Comparison of ENCODE assay signal across 11 cellular contexts in the genomic region with DNA sequence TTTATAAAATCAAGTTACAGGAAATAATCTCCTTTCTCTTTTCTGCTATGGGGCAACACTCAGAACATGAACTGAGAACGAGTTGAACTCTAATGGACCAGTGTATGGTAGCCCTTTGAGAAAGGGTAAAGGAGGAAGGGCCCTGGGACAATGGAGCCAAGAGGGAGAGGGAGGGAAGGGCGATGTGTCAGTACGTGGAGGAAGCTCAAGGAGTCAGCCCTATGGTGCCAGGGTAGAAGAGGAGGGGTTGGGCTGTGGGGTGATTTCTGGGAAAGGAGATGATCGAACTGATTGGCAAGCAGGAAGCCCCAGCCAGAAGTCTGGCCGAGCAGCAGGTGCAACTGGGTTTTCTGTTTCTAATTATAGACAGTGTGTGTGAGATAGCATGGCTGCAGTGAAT. TPM values are rescaled to one million over a fixed set of nuclear protein-coding genes. Genes with fewer than 3 reads are reported as not detected.
A peak's percentile ranks its signal among the peaks of the same experiment; 100 is the strongest.
DNase-seq lines count a peak whose midpoint lies in the region; ATAC-seq and TF ChIP-seq lines count a peak whose summit lies in the region.
"Had no signal": no experiment of that assay in that cellular context is flagged by ENCODE, and none has a peak within 500 bp of the region (broad histone marks: within the 10 kb centered on the region; RNA-seq: fewer than 3 reads in every experiment).

No MANE protein-coding gene starts in this region.

- peaks cover 3% of the 10 kb centered on the region for H3K23me2 ChIP-seq in H9 (ENCODE audit: insufficient read length, low read depth, low read length, poor library complexity, severe bottlenecking)

- peaks cover 50% of the 10 kb centered on the region for H3K4me1 ChIP-seq in CD8-positive, alpha-beta memory T cell (ENCODE audit: insufficient read depth, low read length)
- H3K4me1 ChIP-seq in H9 (ENCODE audit: insufficient read depth, low read length), result peaks cover 9% of the 10 kb centered on the region; the same call in 1 of the 2 replicates
- peaks cover 0 to 41% of the 10 kb centered on the region in 2 donors for H3K4me1 ChIP-seq in right atrium auricular region

- no peak for TF ChIP-seq CTCF in H9 (conservative IDR thresholded peaks at IDR 0.05)
- no peak for TF ChIP-seq CTCF in right atrium auricular region (IDR thresholded peaks at IDR 0.05)

- no peak overlapping the region for H3K18ac ChIP-seq in H9 (ENCODE audit: insufficient read length, low read depth, low read length)

- H3K4me3 Mint-ChIP-seq in CD8-positive, alpha-beta memory T cell, result peak overlapping the region in 4 of 7 donors; percentile 4 to 49 (median 12)
- H3K4me3 Mint-ChIP-seq in H9, result peak overlapping the region in 1 of 2 experiments; percentile 6; a peak in 1 of 5 replicates

- no peak overlapping the region for H3T11ph ChIP-seq in H9 (ENCODE audit: low read length)

- H3K4me2 ChIP-seq in H9 (ENCODE audit: insufficient read depth, insufficient read length, low read length), result no peak overlapping the region

- H3K27me3 Mint-ChIP-seq in CD8-positive, alpha-beta memory T cell, result peaks cover 0 to 2% of the 10 kb centered on the region in 2 donors
- H3K27me3 Mint-ChIP-seq in H9 (ENCODE audit: low read depth), result peaks cover 3% of the 10 kb centered on the region; the same call in 1 of the 2 replicates

- no peak overlapping the region for H2AFZ ChIP-seq in H9 (ENCODE audit: low read length)

- no peaks in the 10 kb centered on the region for H4K20me1 ChIP-seq in H9 (ENCODE audit: control insufficient read depth, insufficient read depth, insufficient read length)

- no peak overlapping the region for H3K4ac ChIP-seq in H9 (ENCODE audit: low read depth, low read length)

- H3K27ac Mint-ChIP-seq in CD8-positive, alpha-beta memory T cell, result peak overlapping the region in 7 of 8 donors; percentile 2 to 88 (median 79)
- peak overlapping the region in 1 of 3 experiments; percentile 3; a peak in 2 of 7 replicates for H3K27ac Mint-ChIP-seq in H9

- H2BK120ac ChIP-seq in H9 (ENCODE audit: low read depth, low read length, poor library complexity, severe bottlenecking), result no peak overlapping the region

- no peak overlapping the region for H2BK5ac ChIP-seq in H9 (ENCODE audit: insufficient read length, low read length)

- H3K23ac ChIP-seq in H9 (ENCODE audit: insufficient read length, low read depth, low read length), result no peak overlapping the region

- H4K8ac ChIP-seq in H9 (replicated peaks; ENCODE audit: insufficient read length, low read depth, low read length), result no peak overlapping the region

- H3K4me3 ChIP-seq in CD8-positive, alpha-beta memory T cell (ENCODE audit: low read length), result no peak overlapping the region
- no peak overlapping the region for H3K4me3 ChIP-seq in right atrium auricular region
- H3K4me3 ChIP-seq: dorsolateral prefrontal cortex, MG63 had no signal

- H2BK20ac ChIP-seq in H9 (ENCODE audit: low read depth, low read length, poor library complexity, severe bottlenecking), result no peak overlapping the region

- H3K14ac ChIP-seq in H9 (ENCODE audit: insufficient read depth, low read length), result no peak overlapping the region

- H3K27me3 ChIP-seq in CD8-positive, alpha-beta memory T cell (ENCODE audit: insufficient read depth, low read length, poor library complexity, severe bottlenecking), result no peaks in the 10 kb centered on the region
- H3K27me3 ChIP-seq in H9 (ENCODE audit: insufficient read depth, low read length), result no peaks in the 10 kb centered on the region
- no peaks in the 10 kb centered on the region for H3K27me3 ChIP-seq in right atrium auricular region
- H3K27me3 ChIP-seq: dorsolateral prefrontal cortex, MG63 had no signal

- H3K9ac ChIP-seq in H9 (ENCODE audit: extremely low read depth, insufficient read length, low read length), result no peak overlapping the region

- no peak overlapping the region for H3K27ac ChIP-seq in CD8-positive, alpha-beta memory T cell (ENCODE audit: low read depth, low read length)
- no peak overlapping the region for H3K27ac ChIP-seq in H9 (ENCODE audit: insufficient read length, low read depth, low read length)
- peak overlapping the region; percentile 91 to 95 for H3K27ac ChIP-seq in right atrium auricular region

- no peak for ATAC-seq in HG03045 (IDR thresholded peaks at IDR 0.05; ENCODE audit: unreplicated experiment)
- ATAC-seq in HG02884 (IDR thresholded peaks at IDR 0.05; ENCODE audit: unreplicated experiment), result no peak
- no peak for ATAC-seq in GM18861 (IDR thresholded peaks at IDR 0.05; ENCODE audit: unreplicated experiment)

- CTCF ChIA-PET in CD8-positive, alpha-beta memory T cell (lab: Charles Lee), result interaction anchor here (0.7 to 5.9 kb wide), 6 partner anchors 79 to 281 kb away, joined by 3 to 48 read pairs (median 4); no protein-coding TSS in a partner anchor

- H3K36me3 ChIP-seq in CD8-positive, alpha-beta memory T cell (ENCODE audit: insufficient read depth, low read length), result no peaks in the 10 kb centered on the region
- H3K36me3 ChIP-seq in right atrium auricular region, result no peaks in the 10 kb centered on the region
- H3K36me3 ChIP-seq: MG63 had no signal

- DNase-seq in CD8-positive, alpha-beta memory T cell, result no peak
- DNase-seq in H9 (peak; percentile 62), right atrium auricular region (ENCODE audit: low spot score) (no peak), 8988T (no peak)
- peak; percentile 40 to 59 for DNase-seq in activated CD4-positive, alpha-beta T cell treated with anti-CD3 and anti-CD28 coated beads, Interleukin-2, amount 50 U/mL, for 48 hours
- DNase-seq: dorsolateral prefrontal cortex, MG63, T-helper 9 cell had no signal

- H3K56ac ChIP-seq in H9 (ENCODE audit: insufficient read length, low read depth, low read length), result no peak overlapping the region

- WGBS in H9 (ENCODE audit: extremely low coverage, insufficient read length, low lambda C conversion rate), result no CpG with 5 or more reads among the region's 5 CpGs

- no peak overlapping the region for H2BK15ac ChIP-seq in H9 (ENCODE audit: low read depth, low read length)

- H3K9me3 ChIP-seq in CD8-positive, alpha-beta memory T cell (ENCODE audit: low read length), result no peaks in the 10 kb centered on the region
- H3K9me3 ChIP-seq in H9 (ENCODE audit: control insufficient read depth, low read depth, low read length) (no peaks in the 10 kb centered on the region), right atrium auricular region (no peaks in the 10 kb centered on the region)
- H3K9me3 ChIP-seq: MG63 had no signal

- no peak overlapping the region for H4K5ac ChIP-seq in H9 (ENCODE audit: insufficient read length, low read depth, low read length)

- no peaks in the 10 kb centered on the region for H3K79me2 ChIP-seq in H9 (ENCODE audit: insufficient read depth, low read length)

- H3K4me1 Mint-ChIP-seq in CD8-positive, alpha-beta memory T cell, result peaks cover 53 to 60% (median 57%) of the 10 kb centered on the region in 3 donors
- peaks cover 29 to 30% of the 10 kb centered on the region in 2 experiments for H3K4me1 Mint-ChIP-seq in H9

- no peak overlapping the region for H2AK5ac ChIP-seq in H9 (ENCODE audit: insufficient read length, low read length)

- H4K91ac ChIP-seq in H9 (ENCODE audit: insufficient read length, low read depth, low read length), result no peak overlapping the region

- no peaks in the 10 kb centered on the region for H3K9me3 Mint-ChIP-seq in CD8-positive, alpha-beta memory T cell
- H3K9me3 Mint-ChIP-seq in H9, result no peaks in the 10 kb centered on the region

- H2BK12ac ChIP-seq in H9 (ENCODE audit: insufficient read length, low read depth, low read length), result no peak overlapping the region

- POLR2A ChIA-PET in CD8-positive, alpha-beta memory T cell (lab: Charles Lee), result interaction anchor here (1.7 to 4.9 kb wide), 2 partner anchors 24 to 170 kb away, joined by 5 to 42 read pairs; partner anchors contain the start of genes ARSG and SLC16A6

- no peaks in the 10 kb centered on the region for H3K79me1 ChIP-seq in H9 (ENCODE audit: insufficient read depth, low read depth, low read length, poor library complexity, severe bottlenecking)

- H3K36me3 Mint-ChIP-seq in CD8-positive, alpha-beta memory T cell, result no peaks in the 10 kb centered on the region
- no peaks in the 10 kb centered on the region for H3K36me3 Mint-ChIP-seq in H9 (ENCODE audit: insufficient read depth in 1 of 3, low read depth in 3 of 3)

RNA-seq across cellular contexts. Expression of gene WIPI1, which starts 4.3 kb away (rescaled TPM):
- total RNA-seq in CD8-positive, alpha-beta memory T cell, result 10 to 100 TPM in 1 of 2 experiments, 1 to 10 TPM in 1; 9.8 to 10.3 TPM
- 8.2 TPM for polyA plus RNA-seq in CD8-positive, alpha-beta memory T cell
- total RNA-seq in H9 (2021), result 12.0 and 15.4 TPM in 2 replicates
- 10 to 100 TPM; 50.3 to 76.2 TPM for total RNA-seq in right atrium auricular region

RNA-seq across cellular contexts. Expression of gene PRKAR1A, which starts 50.6 kb away (rescaled TPM):
- 100 to 1,000 TPM; 197 to 203 TPM for total RNA-seq in CD8-positive, alpha-beta memory T cell
- polyA plus RNA-seq in CD8-positive, alpha-beta memory T cell, result 191 TPM
- total RNA-seq in H9 (2021), result 163 and 171 TPM in 2 replicates
- total RNA-seq in right atrium auricular region, result 100 to 1,000 TPM; 534 to 672 TPM

Comparison
In these comparisons a context has a peak if more than half of its experiments do, and no peak if none do; other contexts are left out.
1. DNase-seq: peak in H9 (single experiment) and activated CD4-positive, alpha-beta T cell treated with anti-CD3 and anti-CD28 coated beads, Interleukin-2, amount 50 U/mL, for 48 hours (2 of 2); none in CD8-positive, alpha-beta memory T cell (0 of 5), right atrium auricular region (single experiment) and 8988T (single experiment).
2. H3K27ac ChIP-seq: peak in right atrium auricular region (2 of 2); none in CD8-positive, alpha-beta memory T cell (single experiment) and H9 (single experiment).